Comparison of ENCODE assay signal across 1 cellular context in the genomic region with DNA sequence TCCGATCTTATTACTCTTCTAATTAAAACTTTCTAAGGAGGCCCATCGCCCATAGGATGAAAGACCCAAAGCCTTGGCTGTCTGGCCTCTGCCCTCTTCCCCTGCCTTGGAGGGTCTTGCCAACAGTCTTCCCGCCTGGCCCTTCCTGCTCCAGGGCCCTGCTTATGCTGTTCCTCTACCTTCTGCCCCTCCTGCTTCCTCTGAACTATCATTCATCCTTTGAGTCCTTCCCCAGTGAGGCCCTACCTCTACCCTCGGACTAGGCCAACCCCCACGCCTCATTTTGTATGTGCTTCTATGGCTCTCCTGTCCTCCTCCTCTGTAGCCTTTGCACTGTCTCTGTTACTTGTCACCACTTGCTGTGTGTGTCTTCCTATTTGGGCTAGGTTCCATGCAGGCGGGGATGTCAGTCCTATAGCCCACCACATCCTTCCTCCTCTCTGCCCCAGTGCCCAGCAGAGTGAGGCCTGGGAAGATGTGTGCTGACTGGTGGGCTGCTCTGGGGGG.
TF ChIP-seq lines count a peak whose summit lies in the region.

No MANE protein-coding gene starts in this region.

TF ChIP-seq in HEK293T, 16 proteins besides CTCF, POLR2A, EP300 and RAD21 (continued from another document):
- TF ChIP-seq, protein P1, sequence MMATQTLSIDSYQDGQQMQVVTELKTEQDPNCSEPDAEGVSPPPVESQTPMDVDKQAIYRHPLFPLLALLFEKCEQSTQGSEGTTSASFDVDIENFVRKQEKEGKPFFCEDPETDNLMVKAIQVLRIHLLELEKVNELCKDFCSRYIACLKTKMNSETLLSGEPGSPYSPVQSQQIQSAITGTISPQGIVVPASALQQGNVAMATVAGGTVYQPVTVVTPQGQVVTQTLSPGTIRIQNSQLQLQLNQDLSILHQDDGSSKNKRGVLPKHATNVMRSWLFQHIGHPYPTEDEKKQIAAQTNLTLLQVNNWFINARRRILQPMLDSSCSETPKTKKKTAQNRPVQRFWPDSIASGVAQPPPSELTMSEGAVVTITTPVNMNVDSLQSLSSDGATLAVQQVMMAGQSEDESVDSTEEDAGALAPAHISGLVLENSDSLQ (IDR thresholded peaks at IDR 0.05), result no peak
- TF ChIP-seq NFRKB (IDR thresholded peaks at IDR 0.05), result no peak
- TF ChIP-seq SUZ12 (IDR thresholded peaks at IDR 0.05), result no peak
- TF ChIP-seq FOXM1 (IDR thresholded peaks at IDR 0.05; ENCODE audit: borderline replicate concordance), result no peak
- TF ChIP-seq HDGF (IDR thresholded peaks at IDR 0.05; ENCODE audit: borderline replicate concordance), result no peak
- TF ChIP-seq L3MBTL2 (conservative IDR thresholded peaks at IDR 0.05), result no peak
- TF ChIP-seq BHLHE40 (IDR thresholded peaks at IDR 0.05; ENCODE audit: borderline replicate concordance), result no peak
- no peak for TF ChIP-seq TARDBP (IDR thresholded peaks at IDR 0.05)
